In genomic region chr20:7741866-7742265, GRCh38 we compare ENCODE assay signal across 20 cellular contexts.
A peak's percentile ranks its signal among the peaks of the same experiment; 100 is the strongest.
DNase-seq lines count a peak whose midpoint lies in the region; ATAC-seq, FAIRE-seq and TF ChIP-seq lines count a peak whose summit lies in the region.
"Had no signal": no experiment of that assay in that cellular context is flagged by ENCODE, and none has a peak within 500 bp of the region (broad histone marks: within the 10 kb centered on the region; RNA-seq: fewer than 3 reads in every experiment).

No MANE protein-coding gene starts in this region.

- H4K20me1 ChIP-seq in endothelial cell of umbilical vein (replicated peaks; ENCODE audit: control insufficient read depth, extremely low read depth, insufficient read depth, low read length) = no peaks in the 10 kb centered on the region

- POLR2A ChIA-PET in endothelial cell of umbilical vein (lab: Charles Lee) = interaction anchor here (0.5 to 0.9 kb wide), 2 partner anchors 9 to 40 kb away, joined by 4 to 6 read pairs; no protein-coding TSS in a partner anchor

- no peaks in the 10 kb centered on the region for H3K9me1 ChIP-seq in endothelial cell of umbilical vein (replicated peaks; ENCODE audit: control insufficient read depth, extremely low read depth, insufficient read depth, low read length)

- no TSS peak for BruUV-seq in endothelial cell of umbilical vein (replicated peaks; lab: Mats Ljungman, UMichigan)

- intact Hi-C loops in endothelial cell of umbilical vein (cut with micrococcal nuclease) = loop anchor here (1.0 to 5.0 kb wide), 2 partner anchors 75 to 114 kb away; no protein-coding TSS in a partner anchor

- no peak overlapping the region for H2AFZ ChIP-seq in endothelial cell of umbilical vein (ENCODE audit: low read depth, low read length)

- H3K27me3 ChIP-seq in endothelial cell of umbilical vein (ENCODE audit: control insufficient read depth in 2 of 2, insufficient read depth in 2 of 2, low read length in 2 of 2) (no peaks in the 10 kb centered on the region), foreskin keratinocyte (no peaks in the 10 kb centered on the region)

- FAIRE-seq in endothelial cell of umbilical vein (lab: Jason Lieb, UNC) = no peak
- FAIRE-seq: A549, HTR-8/SVneo had no signal

- H3K9ac ChIP-seq in endothelial cell of umbilical vein (replicated peaks; ENCODE audit: extremely low read depth, insufficient read depth, low read length) = no peak overlapping the region
- H3K9ac ChIP-seq: SK-N-SH had no signal

- H3K9me3 ChIP-seq in endothelial cell of umbilical vein (replicated peaks; ENCODE audit: control insufficient read depth, insufficient read depth, low read length) = no peaks in the 10 kb centered on the region
- H3K9me3 ChIP-seq: A549, SK-N-SH had no signal

- CTCF ChIA-PET in endothelial cell of umbilical vein (lab: Charles Lee) = interaction anchor here (0.6 to 1.8 kb wide), 8 partner anchors 24 to 1159 kb away, joined by 3 to 6 read pairs (median 4); no protein-coding TSS in a partner anchor

- H3K4me1 ChIP-seq in endothelial cell of umbilical vein (ENCODE audit: control insufficient read depth, extremely low read depth, insufficient read depth, low read length) (peaks cover 9% of the 10 kb centered on the region), foreskin keratinocyte (peaks cover 29% of the 10 kb centered on the region)

- H3K9me3 Mint-ChIP-seq in mesothelial cell of epicardium (peaks cover 12% of the 10 kb centered on the region), immature natural killer cell (peaks cover 0 to 11% (median 2%) of the 10 kb centered on the region in 6 donors)

- H3K4me2 ChIP-seq in endothelial cell of umbilical vein (ENCODE audit: insufficient read depth, low read length) = no peak overlapping the region
- H3K4me2 ChIP-seq: A549, SK-N-SH had no signal

- no peak overlapping the region for H3K4me3 ChIP-seq in endothelial cell of umbilical vein (replicated peaks in 1 of 3; ENCODE audit: insufficient read depth in 1 of 3, low read depth in 1 of 3, low read length in 3 of 3)
- H3K4me3 ChIP-seq: A549 had no signal

- H3K27ac Mint-ChIP-seq in mesothelial cell of epicardium (no peak overlapping the region), immature natural killer cell (no peak overlapping the region)
- H3K27ac Mint-ChIP-seq: CD4-positive, alpha-beta T cell; HFFc6; IgD-negative memory B cell had no signal

- H3K4me3 Mint-ChIP-seq in mesothelial cell of epicardium (no peak overlapping the region), immature natural killer cell (no peak overlapping the region)
- H3K4me3 Mint-ChIP-seq: CD4-positive, alpha-beta T cell; HFFc6; IgD-negative memory B cell had no signal

- H3K27me3 Mint-ChIP-seq in mesothelial cell of epicardium (ENCODE audit: low read depth) (no peaks in the 10 kb centered on the region), immature natural killer cell (ENCODE audit: low read depth in 3 of 3) (peaks cover 0 to 2% (median 0%) of the 10 kb centered on the region in 3 donors)
- H3K27me3 Mint-ChIP-seq: CD4-positive, alpha-beta T cell had no signal

- dilution Hi-C loops in endothelial cell of umbilical vein (cut with MboI; ENCODE audit: extremely low pct_ligation_motif_present, low sequenced_read_pairs) = no loop called here

- no peak for TF ChIP-seq CTCF in endothelial cell of umbilical vein (IDR thresholded peaks at IDR 0.05; ENCODE audit: extremely low read depth in 1 of 2, insufficient read depth in 1 of 2, low read depth in 1 of 2, low read length in 2 of 2)
- TF ChIP-seq CTCF in foreskin keratinocyte (conservative IDR thresholded peaks at IDR 0.05) = no peak
- no peak for TF ChIP-seq CTCF in mesothelial cell of epicardium (IDR thresholded peaks at IDR 0.05; ENCODE audit: unreplicated experiment)

- H3K4me1 Mint-ChIP-seq in mesothelial cell of epicardium (no peaks in the 10 kb centered on the region), immature natural killer cell (no peaks in the 10 kb centered on the region)
- H3K4me1 Mint-ChIP-seq: IgD-negative memory B cell had no signal

- DNase-seq in ELR (ENCODE audit: low read depth) (peak; percentile 63), LHCN-M2 (ENCODE audit: low read depth) (peak; percentile 55), endothelial cell of umbilical vein (ENCODE audit: low read depth, low spot score) (peak; percentile 42), foreskin keratinocyte (peak in 1 of 2 donors; percentile 13), mesothelial cell of epicardium (ENCODE audit: low spot score in 2 of 2, unreplicated experiment in 2 of 2) (no peak), immature natural killer cell (no peak), EL (no peak), foreskin melanocyte (no peak)
- DNase-seq: CD4-positive, alpha-beta T cell; DMS79; HFFc6; Karpas-422; MM.1S; NCI-H1105; OCI-M1; SK-N-SH had no signal

- H3K79me2 ChIP-seq in endothelial cell of umbilical vein (ENCODE audit: control insufficient read depth, insufficient read depth, low read length) = no peaks in the 10 kb centered on the region

- peak; percentile 39 for ATAC-seq in foreskin keratinocyte
- ATAC-seq: A549 had no signal

- H3K36me3 Mint-ChIP-seq in mesothelial cell of epicardium (no peaks in the 10 kb centered on the region), immature natural killer cell (no peaks in the 10 kb centered on the region)
- H3K36me3 Mint-ChIP-seq: IgD-negative memory B cell had no signal

- no peak for TF ChIP-seq POLR2A in endothelial cell of umbilical vein (IDR thresholded peaks at IDR 0.05; ENCODE audit: low read depth, low read length)

- H3K27ac ChIP-seq in endothelial cell of umbilical vein (ENCODE audit: insufficient read depth, low read depth, low read length) = no peak overlapping the region
- peak overlapping the region; percentile 37 for H3K27ac ChIP-seq in foreskin keratinocyte
- H3K27ac ChIP-seq: A549, HL-60 had no signal

- no peaks in the 10 kb centered on the region for H3K36me3 ChIP-seq in endothelial cell of umbilical vein (ENCODE audit: control insufficient read depth in 2 of 2, extremely low read depth in 1 of 2, insufficient read depth in 2 of 2, low read length in 2 of 2)

TF ChIP-seq in endothelial cell of umbilical vein, 7 proteins besides CTCF, POLR2A, EP300 and RAD21:
- no peak for TF ChIP-seq FOS (IDR thresholded peaks at IDR 0.05; ENCODE audit: borderline replicate concordance, insufficient read depth, low read length)
- no peak for TF ChIP-seq MAX (IDR thresholded peaks at IDR 0.05; ENCODE audit: insufficient read depth, insufficient read length)
- TF ChIP-seq EZH2 (IDR thresholded peaks at IDR 0.05; ENCODE audit: borderline replicate concordance, low read depth, low read length, severe bottlenecking) = no peak
- TF ChIP-seq GATA2 (IDR thresholded peaks at IDR 0.05; ENCODE audit: insufficient read depth, insufficient read length, low read depth, low read length) = no peak
- TF ChIP-seq MYC (IDR thresholded peaks at IDR 0.05; ENCODE audit: low read depth, low read length) = no peak
- TF ChIP-seq JUN (IDR thresholded peaks at IDR 0.05; ENCODE audit: borderline replicate concordance, insufficient read depth, insufficient read length, low read depth) = no peak
- no peak for TF ChIP-seq POLR2AphosphoS5 (IDR thresholded peaks at IDR 0.05; ENCODE audit: insufficient read depth, low read depth, low read length)
TF ChIP-seq in endothelial cell of umbilical vein: peak in this region for 0.

Comparison
In these comparisons a context has a peak if more than half of its experiments do, and no peak if none do; other contexts are left out.
1. DNase-seq: peak in ELR (single experiment), LHCN-M2 (single experiment) and endothelial cell of umbilical vein (single experiment); none in mesothelial cell of epicardium (0 of 2), immature natural killer cell (0 of 3), EL (single experiment) and foreskin melanocyte (single experiment).